26 cellular contexts compared by ENCODE assay signal in the genomic region with DNA sequence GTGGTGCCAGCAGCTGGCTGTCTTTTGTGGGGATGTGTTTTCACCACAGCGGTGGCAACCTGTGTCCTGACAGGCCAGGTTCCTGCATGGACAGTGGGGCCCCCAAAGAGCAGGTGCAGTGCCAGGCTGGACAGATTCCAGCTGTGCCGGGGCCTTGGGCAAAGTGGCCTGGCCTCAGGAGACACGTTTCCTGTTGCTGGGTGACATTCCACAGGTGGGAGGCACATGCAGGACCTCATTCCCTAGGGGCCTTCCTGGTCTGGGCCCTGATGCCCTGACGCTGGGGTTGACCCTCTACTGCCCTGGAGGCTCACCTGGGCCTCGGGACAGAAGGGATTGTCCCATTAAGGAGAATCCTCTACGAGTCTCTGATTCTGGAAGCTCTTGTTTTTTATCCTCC.
DNase-seq lines count a peak whose midpoint lies in the region; FAIRE-seq and TF ChIP-seq lines count a peak whose summit lies in the region.
"Had no signal": no experiment of that assay in that cellular context is flagged by ENCODE, and none has a peak within 500 bp of the region (broad histone marks: within the 10 kb centered on the region; RNA-seq: fewer than 3 reads in every experiment).

No MANE protein-coding gene starts in this region.

- H3K4me1 Mint-ChIP-seq in HFFc6 (ENCODE audit: low read depth), result peaks cover 79% of the 10 kb centered on the region
- H3K4me1 Mint-ChIP-seq: activated B cell treated with CpG ODN at 0.5 μM for 24 hours; CD4-positive, alpha-beta memory T cell; stimulated activated effector memory CD8-positive, alpha-beta T cell treated with anti-CD3 and anti-CD28 coated beads, Interleukin-12 subunit alpha, Interleukin-12 subunit beta, amount 100 ng/mL, for 72 hours had no signal

- H3K27me3 ChIP-seq in BLaER1 treated with 17β-estradiol and CSF1 and Interleukin-3, amounts not matched to agents 10 nM and 100 nM, result no peaks in the 10 kb centered on the region
- H3K27me3 ChIP-seq in H1 (replicated peaks in 1 of 4; ENCODE audit: control insufficient read depth in 3 of 4, extremely low read depth in 1 of 4, insufficient read depth in 3 of 4, low read length in 3 of 4) (no peaks in the 10 kb centered on the region), sigmoid colon (no peaks in the 10 kb centered on the region)
- H3K27me3 ChIP-seq: heart right ventricle had no signal

- H2AK5ac ChIP-seq in H1 (ENCODE audit: low read depth, low read length), result no peak overlapping the region

- CTCF ChIA-PET in H1 (lab: Charles Lee; ENCODE audit: partially characterized antibody), result interaction anchor here (1.0 to 2.4 kb wide), 6 partner anchors 12 to 269 kb away, joined by 3 to 10 read pairs (median 5); no protein-coding TSS in a partner anchor

- FAIRE-seq in H1 (lab: Jason Lieb, UNC), result no peak
- FAIRE-seq: GM18507, kidney had no signal

- peaks cover 14 to 57% (median 34%) of the 10 kb centered on the region in 10 experiments for H3K4me1 ChIP-seq in BLaER1 treated with 17β-estradiol and CSF1 and Interleukin-3, amounts not matched to agents 10 nM and 100 nM
- peaks cover 0 to 2% (median 0%) of the 10 kb centered on the region in 4 experiments; a peak in 1 of 7 replicates for H3K4me1 ChIP-seq in H1 (replicated peaks in 1 of 4; ENCODE audit: control insufficient read depth in 3 of 4, insufficient read depth in 4 of 4, low read length in 3 of 4)
- peaks cover 0 to 86% (median 73%) of the 10 kb centered on the region in 4 donors for H3K4me1 ChIP-seq in sigmoid colon

- no peak overlapping the region for H3K56ac ChIP-seq in H1 (replicated peaks; ENCODE audit: insufficient read length, low read depth, low read length)

- intact Hi-C loops in sigmoid colon (cut with DNase I), result loop anchor here (5.0 kb wide), 1 partner anchor 213 kb away; no protein-coding TSS in a partner anchor

- no peak overlapping the region for H2BK12ac ChIP-seq in H1 (ENCODE audit: low read depth, low read length)

- no peak overlapping the region for H3K4me3 Mint-ChIP-seq in HFFc6
- H3K4me3 Mint-ChIP-seq: activated B cell treated with CpG ODN at 0.5 μM for 24 hours; activated T-cell treated with anti-CD3 and anti-CD28 coated beads, Interleukin-2, amount 50 U/mL, for 72 hours; CD4-positive, alpha-beta memory T cell; mesothelial cell of epicardium; stimulated activated effector memory CD8-positive, alpha-beta T cell treated with anti-CD3 and anti-CD28 coated beads, Interleukin-12 subunit alpha, Interleukin-12 subunit beta, amount 100 ng/mL, for 72 hours had no signal

- peak overlapping the region; percentile 96 for H3K27ac Mint-ChIP-seq in HFFc6
- H3K27ac Mint-ChIP-seq: activated B cell treated with CpG ODN at 0.5 μM for 24 hours; activated T-cell treated with anti-CD3 and anti-CD28 coated beads, Interleukin-2, amount 50 U/mL, for 72 hours; mesothelial cell of epicardium; stimulated activated effector memory CD8-positive, alpha-beta T cell treated with anti-CD3 and anti-CD28 coated beads, Interleukin-12 subunit alpha, Interleukin-12 subunit beta, amount 100 ng/mL, for 72 hours had no signal

- H3K9me3 ChIP-seq in BLaER1 treated with 17β-estradiol and CSF1 and Interleukin-3, amounts not matched to agents 10 nM and 100 nM (replicated peaks in 1 of 11), result no peaks in the 10 kb centered on the region
- H3K9me3 ChIP-seq in H1 (ENCODE audit: insufficient read depth in 2 of 2, low read depth in 1 of 2, low read length in 1 of 2) (no peaks in the 10 kb centered on the region), sigmoid colon (no peaks in the 10 kb centered on the region)
- H3K9me3 ChIP-seq: heart right ventricle had no signal

- peaks cover 0 to 21% (median 0%) of the 10 kb centered on the region in 11 experiments; a peak in 4 of 22 replicates for H3K36me3 ChIP-seq in BLaER1 treated with 17β-estradiol and CSF1 and Interleukin-3, amounts not matched to agents 10 nM and 100 nM
- no peaks in the 10 kb centered on the region for H3K36me3 ChIP-seq in H1 (ENCODE audit: control insufficient read depth in 2 of 4, insufficient read depth in 4 of 4, low read length in 3 of 4)
- peaks cover 0 to 10% (median 8%) of the 10 kb centered on the region in 4 donors for H3K36me3 ChIP-seq in sigmoid colon

- no peak overlapping the region for H4K91ac ChIP-seq in H1 (replicated peaks; ENCODE audit: insufficient read length, low read length)

- 0 out of 2 replicates have a peak overlapping the region, but pooled peaks have one; percentile 12 for H2BK5ac ChIP-seq in H1 (ENCODE audit: low read depth, low read length)

- H4K20me1 ChIP-seq in BLaER1 treated with 17β-estradiol and CSF1 and Interleukin-3, amounts not matched to agents 10 nM and 100 nM, result peaks cover 0 to 28% (median 11%) of the 10 kb centered on the region in 11 experiments; a peak in 11 of 22 replicates
- peaks cover 2% of the 10 kb centered on the region in 2 experiments for H4K20me1 ChIP-seq in H1 (replicated peaks in 1 of 2; ENCODE audit: control insufficient read depth in 1 of 2, insufficient read depth in 2 of 2, low read length in 2 of 2)

- DNase-seq in HFFc6 (no peak), H1 (ENCODE audit: low read depth in 1 of 2, low spot score in 2 of 2) (no peak), sigmoid colon (no peak), NCI-H2227 treated with DMSO at 0.1 percent for 48 hours (lab: John Stamatoyannopoulos, UW) (no peak), DMS53 (lab: John Stamatoyannopoulos, UW) (no peak), activated gamma-delta T cell treated with Interleukin-2 at 50 U/mL for 16 hours (no peak)
- DNase-seq: activated B cell treated with CpG ODN at 0.5 μM for 24 hours; activated CD4-positive, alpha-beta T cell treated with anti-CD3 and anti-CD28 coated beads, Interleukin-2, amount 50 U/mL, for 1 hour; activated naive CD4-positive, alpha-beta T cell treated with Interleukin-2 at 50 U/mL for 16 hours; activated T-cell treated with anti-CD3 and anti-CD28 coated beads, Interleukin-2, amount 50 U/mL, for 72 hours; CD4-positive, alpha-beta memory T cell; EL; foreskin melanocyte; heart right ventricle; Karpas-422; kidney; naive B cell; NCI-H1436; NCI-H2107; NCI-H446; NCI-H774; nucleus accumbens had no signal

- H4K8ac ChIP-seq in H1 (ENCODE audit: extremely low read depth, insufficient read depth, low read length), result no peak overlapping the region

- POLR2A ChIA-PET in H1 (lab: Charles Lee; ENCODE audit: partially characterized antibody), result interaction anchor here (0.6 kb wide), 1 partner anchor 553 kb away, joined by 3 read pairs; no protein-coding TSS in a partner anchor

- TF ChIP-seq CTCF in HFFc6 (IDR thresholded peaks at IDR 0.05), result no peak
- TF ChIP-seq CTCF in H1 (IDR thresholded peaks at IDR 0.05; ENCODE audit: control extremely low read depth in 1 of 3, insufficient read depth in 1 of 3, low read depth in 1 of 3, low read length in 3 of 3), result no peak
- TF ChIP-seq CTCF in sigmoid colon (IDR thresholded peaks at IDR 0.05), result no peak

- H2BK15ac ChIP-seq in H1 (ENCODE audit: low read length), result no peak overlapping the region

- H3K79me2 ChIP-seq in H1 (ENCODE audit: control insufficient read depth in 1 of 2, insufficient read depth in 2 of 2, low read length in 2 of 2), result no peaks in the 10 kb centered on the region

- peak overlapping the region in 2 of 11 experiments; percentile 41 to 48; a peak in 3 of 22 replicates for H3K9ac ChIP-seq in BLaER1 treated with 17β-estradiol and CSF1 and Interleukin-3, amounts not matched to agents 10 nM and 100 nM
- no peak overlapping the region for H3K9ac ChIP-seq in H1 (replicated peaks in 1 of 4; ENCODE audit: extremely low read depth in 1 of 4, low read depth in 3 of 4, low read length in 3 of 4)

- no peak overlapping the region for H4K5ac ChIP-seq in H1 (ENCODE audit: insufficient read length, low read depth, low read length)

- no peak overlapping the region for H3K23ac ChIP-seq in H1 (ENCODE audit: insufficient read length)

- H3K4ac ChIP-seq in H1 (replicated peaks; ENCODE audit: insufficient read length, low read depth, low read length), result no peak overlapping the region

- no peak overlapping the region for H3K18ac ChIP-seq in H1 (ENCODE audit: extremely low read depth, low read length)

- TF ChIP-seq POLR2A in H1 (IDR thresholded peaks at IDR 0.05; ENCODE audit: control extremely low read depth in 1 of 2, low read depth in 2 of 2, low read length in 2 of 2) (no peak), sigmoid colon (IDR thresholded peaks at IDR 0.05) (no peak)

- H3K9me3 Mint-ChIP-seq in HFFc6, result no peaks in the 10 kb centered on the region
- H3K9me3 Mint-ChIP-seq: activated B cell treated with CpG ODN at 0.5 μM for 24 hours; activated T-cell treated with anti-CD3 and anti-CD28 coated beads, Interleukin-2, amount 50 U/mL, for 72 hours; CD4-positive, alpha-beta memory T cell; mesothelial cell of epicardium; stimulated activated effector memory CD8-positive, alpha-beta T cell treated with anti-CD3 and anti-CD28 coated beads, Interleukin-12 subunit alpha, Interleukin-12 subunit beta, amount 100 ng/mL, for 72 hours had no signal

- peak overlapping the region in 6 of 11 experiments; percentile 19 to 69 (median 29); a peak in 9 of 22 replicates for H3K4me2 ChIP-seq in BLaER1 treated with 17β-estradiol and CSF1 and Interleukin-3, amounts not matched to agents 10 nM and 100 nM
- no peak overlapping the region for H3K4me2 ChIP-seq in H1 (ENCODE audit: insufficient read depth in 1 of 2, low read depth in 2 of 2, low read length in 2 of 2)

- peak overlapping the region in 1 of 11 experiments; percentile 11; a peak in 1 of 22 replicates for H3K27ac ChIP-seq in BLaER1 treated with 17β-estradiol and CSF1 and Interleukin-3, amounts not matched to agents 10 nM and 100 nM
- no peak overlapping the region for H3K27ac ChIP-seq in H1 (ENCODE audit: low read depth, low read length)
- H3K27ac ChIP-seq in sigmoid colon, result peak overlapping the region; percentile 81 to 96 (median 86)

- no peak for TF ChIP-seq RAD21 in H1 (IDR thresholded peaks at IDR 0.05 in 1 of 2, conservative IDR thresholded peaks at IDR 0.05 in 1 of 2; ENCODE audit: low read depth in 2 of 2, low read length in 2 of 2)

- no peak overlapping the region for H3K4me3 ChIP-seq in BLaER1 treated with 17β-estradiol and CSF1 and Interleukin-3, amounts not matched to agents 10 nM and 100 nM
- H3K4me3 ChIP-seq in H1 (ENCODE audit: extremely low read depth in 1 of 4, insufficient read depth in 2 of 4, low read depth in 3 of 4, low read length in 4 of 4) (no peak overlapping the region), sigmoid colon (no peak overlapping the region)
- H3K4me3 ChIP-seq: heart right ventricle had no signal

- H3K27me3 Mint-ChIP-seq in HFFc6 (ENCODE audit: insufficient read depth), result peaks cover 4% of the 10 kb centered on the region
- H3K27me3 Mint-ChIP-seq: activated B cell treated with CpG ODN at 0.5 μM for 24 hours; CD4-positive, alpha-beta memory T cell; naive B cell had no signal

- no peak overlapping the region for H2BK120ac ChIP-seq in H1 (replicated peaks; ENCODE audit: low read depth, low read length)

- WGBS in H1 (ENCODE audit: extremely low coverage in 1 of 2, insufficient coverage in 1 of 2, insufficient read length in 1 of 2, insufficient replicate concordance in 2 of 2, low coverage in 1 of 2, low lambda C conversion rate in 2 of 2, missing lambda C conversion rate in 1 of 2), 2 experiments, result 83% methylated on average over 5 of the region's 6 CpGs; no CpG with 5 or more reads in 1 of the 2 experiments
- 74 to 81% methylated on average over 6 of the region's 6 CpGs for WGBS in sigmoid colon, 2 donors

- H3K14ac ChIP-seq in H1 (ENCODE audit: insufficient read length), result no peak overlapping the region

- TF ChIP-seq EP300 in H1 (IDR thresholded peaks at IDR 0.05; ENCODE audit: borderline replicate concordance in 1 of 2, low read depth in 2 of 2, low read length in 2 of 2), result no peak
- no peak for TF ChIP-seq EP300 in sigmoid colon (IDR thresholded peaks at IDR 0.05)

- H3K79me1 ChIP-seq in H1 (ENCODE audit: low read depth, low read length), result peaks cover 4% of the 10 kb centered on the region; the same call in 1 of the 2 replicates

- no peaks in the 10 kb centered on the region; the same call in 1 of the 2 replicates for H3K23me2 ChIP-seq in H1 (ENCODE audit: low read depth, low read length)

- H2AFZ ChIP-seq in H1 (ENCODE audit: low read length), result no peak overlapping the region

- no peak overlapping the region for H2BK20ac ChIP-seq in H1 (ENCODE audit: low read length)

- H3K36me3 Mint-ChIP-seq in HFFc6 (ENCODE audit: low read depth), result peaks cover 52% of the 10 kb centered on the region
- H3K36me3 Mint-ChIP-seq: CD4-positive, alpha-beta memory T cell; mesothelial cell of epicardium; naive B cell; stimulated activated effector memory CD8-positive, alpha-beta T cell treated with anti-CD3 and anti-CD28 coated beads, Interleukin-12 subunit alpha, Interleukin-12 subunit beta, amount 100 ng/mL, for 72 hours had no signal

Comparison
In these comparisons a context has a peak if more than half of its experiments do, and no peak if none do; other contexts are left out.
1. H3K4me2 ChIP-seq: peak in BLaER1 treated with 17β-estradiol and CSF1 and Interleukin-3, amounts not matched to agents 10 nM and 100 nM (6 of 11); none in H1 (0 of 2).